Comparison of ENCODE assay signal across 8 cellular contexts in the genomic region with DNA sequence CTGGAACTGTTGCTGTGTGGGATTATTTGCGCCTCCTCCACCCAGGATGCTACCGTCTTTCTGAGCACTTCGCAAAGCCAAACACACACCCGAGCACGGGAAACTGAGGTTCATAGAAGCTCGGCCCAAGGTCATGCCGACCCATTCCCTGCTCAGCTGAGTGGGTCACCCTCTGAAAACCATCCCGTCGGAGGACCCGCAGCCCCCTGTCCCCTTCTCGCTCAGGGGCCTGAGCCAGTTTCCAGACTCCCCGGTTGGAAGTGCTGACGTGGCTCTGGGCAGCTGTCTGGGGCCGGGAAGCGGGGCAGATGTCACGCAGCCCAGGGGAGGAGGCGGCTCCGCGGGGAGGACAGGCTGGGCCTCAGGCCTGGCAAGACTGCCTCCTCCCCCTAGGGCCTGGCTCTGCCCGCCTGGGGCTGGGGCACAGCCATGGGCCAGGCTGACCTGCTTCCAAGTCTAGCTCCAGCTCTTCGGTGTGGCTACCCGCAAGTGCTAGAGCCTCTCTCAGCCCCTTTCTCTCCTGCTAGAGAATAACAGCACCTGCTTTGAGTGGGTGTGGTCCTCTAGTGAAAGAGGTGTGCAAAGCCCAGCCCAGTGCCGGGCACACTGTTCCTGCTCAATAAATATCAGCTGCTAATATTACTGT. TPM values are rescaled to one million over a fixed set of nuclear protein-coding genes. Genes with fewer than 3 reads are reported as not detected.
DNase-seq lines count a peak whose midpoint lies in the region; ATAC-seq, FAIRE-seq and TF ChIP-seq lines count a peak whose summit lies in the region.

No MANE protein-coding gene starts in this region.

- TF ChIP-seq EP300 in ovary (IDR thresholded peaks at IDR 0.05) = no peak

- peaks cover 34% of the 10 kb centered on the region for H3K4me1 Mint-ChIP-seq in activated naive CD8-positive, alpha-beta T cell treated with anti-CD3 and anti-CD28 coated beads, Interleukin-2, amount 10 ng/mL, durations not matched to agents 7 days and 5 days

- peaks cover 15 to 55% (median 38%) of the 10 kb centered on the region in 12 donors for H3K4me1 ChIP-seq in heart left ventricle
- H3K4me1 ChIP-seq in ovary (ENCODE audit: insufficient read depth) = peaks cover 8% of the 10 kb centered on the region

- no peak overlapping the region for H3K4me3 Mint-ChIP-seq in activated naive CD8-positive, alpha-beta T cell treated with anti-CD3 and anti-CD28 coated beads, Interleukin-2, amount 10 ng/mL, durations not matched to agents 7 days and 5 days

- intact Hi-C loops in heart left ventricle (cut with DNase I) = loop anchor here in 5 of 10 donors (1.0 to 10.0 kb wide), 6 partner anchors 10 to 517 kb away; partner anchors contain the start of gene CXXC5 (in 1 of the 5)
- intact Hi-C loops in ovary (cut with DNase I) = loop anchor here in 3 of 4 donors (5.0 to 10.0 kb wide), 4 partner anchors 47 to 216 kb away; no protein-coding TSS in a partner anchor

- 0 to 4% (median 2%) methylated on average over 4 to 23 of the region's 23 CpGs for WGBS in heart left ventricle, 4 donors
- WGBS in ovary, 3 donors = 4 to 7% (median 6%) methylated on average over 21 to 23 of the region's 23 CpGs

- H3K27me3 ChIP-seq in heart left ventricle (no peaks in the 10 kb centered on the region), ovary (no peaks in the 10 kb centered on the region)

- H3K4me3 ChIP-seq in NB4 (ENCODE audit: low read depth, low read length) (no peak overlapping the region), heart left ventricle (peak overlapping the region; percentile 8 to 72 (median 59)), ovary (peak overlapping the region; percentile 47)

- H3K36me3 ChIP-seq in heart left ventricle (no peaks in the 10 kb centered on the region), ovary (no peaks in the 10 kb centered on the region)

- no peaks in the 10 kb centered on the region for H3K9me3 Mint-ChIP-seq in activated naive CD8-positive, alpha-beta T cell treated with anti-CD3 and anti-CD28 coated beads, Interleukin-2, amount 10 ng/mL, durations not matched to agents 7 days and 5 days

- TF ChIP-seq POLR2A in GM10847 (IDR thresholded peaks at IDR 0.05; ENCODE audit: extremely low read depth, insufficient read length) (peak; percentile 24), NB4 (IDR thresholded peaks at IDR 0.05; ENCODE audit: extremely low read depth, insufficient read length) (no peak), heart left ventricle (IDR thresholded peaks at IDR 0.05) (peak in 1 of 2 donors; percentile 15), ovary (IDR thresholded peaks at IDR 0.05) (no peak)

- H3K27ac ChIP-seq in heart left ventricle = peak overlapping the region; percentile 80 to 97 (median 91)
- peak overlapping the region in 1 of 2 donors; percentile 43 for H3K27ac ChIP-seq in ovary

- POLR2A ChIA-PET in activated naive CD8-positive, alpha-beta T cell treated with anti-CD3 and anti-CD28 coated beads, Interleukin-2, amount 10 ng/mL, durations not matched to agents 7 days and 5 days (lab: Charles Lee) = interaction anchor here (0.9 to 1.7 kb wide), 2 partner anchors 10 to 73 kb away, joined by 5 to 8 read pairs; partner anchors contain the start of gene CXXC5

- DNase-seq in AG20443 (ENCODE audit: low spot score) (peak; percentile 92), NB4 (ENCODE audit: low read depth) (peak; percentile 38), heart left ventricle (peak; percentile 84 to 93 (median 92)), ovary (peak; percentile 62 to 77 (median 74)), HTR-8/SVneo (ENCODE audit: insufficient read length, low spot score) (no peak)
- peak; percentile 33 for DNase-seq in activated naive CD8-positive, alpha-beta T cell treated with anti-CD3 and anti-CD28 coated beads, Interleukin-2, amount 10 ng/mL, durations not matched to agents 7 days and 5 days

- H3K9me3 ChIP-seq in heart left ventricle (no peaks in the 10 kb centered on the region), ovary (no peaks in the 10 kb centered on the region)

- peaks cover 7% of the 10 kb centered on the region for H3K36me3 Mint-ChIP-seq in activated naive CD8-positive, alpha-beta T cell treated with anti-CD3 and anti-CD28 coated beads, Interleukin-2, amount 10 ng/mL, durations not matched to agents 7 days and 5 days

- ATAC-seq in activated naive CD8-positive, alpha-beta T cell treated with anti-CD3 and anti-CD28 coated beads, Interleukin-2, amount 10 ng/mL, durations not matched to agents 7 days and 5 days (ENCODE audit: low read depth) = no peak
- ATAC-seq in heart left ventricle (peak; percentile 76 to 83 (median 80)), GM18520 (IDR thresholded peaks at IDR 0.05; ENCODE audit: unreplicated experiment) (no peak)

- H3K27me3 Mint-ChIP-seq in activated naive CD8-positive, alpha-beta T cell treated with anti-CD3 and anti-CD28 coated beads, Interleukin-2, amount 10 ng/mL, durations not matched to agents 7 days and 5 days = no peaks in the 10 kb centered on the region

- FAIRE-seq in HTR-8/SVneo (lab: Jason Lieb, UNC) = no peak

- no peak overlapping the region for H3K27ac Mint-ChIP-seq in activated naive CD8-positive, alpha-beta T cell treated with anti-CD3 and anti-CD28 coated beads, Interleukin-2, amount 10 ng/mL, durations not matched to agents 7 days and 5 days

- no peak for TF ChIP-seq CTCF in NB4 (IDR thresholded peaks at IDR 0.05; ENCODE audit: low read depth, low read length)
- TF ChIP-seq CTCF in heart left ventricle (IDR thresholded peaks at IDR 0.05) = no peak
- no peak for TF ChIP-seq CTCF in ovary (IDR thresholded peaks at IDR 0.05)

RNA-seq across cellular contexts. Expression of gene CXXC5, which starts 9.9 kb away (rescaled TPM):
- total RNA-seq in activated naive CD8-positive, alpha-beta T cell treated with anti-CD3 and anti-CD28 coated beads, Interleukin-2, amount 10 ng/mL, durations not matched to agents 7 days and 5 days = 1 to 10 TPM; 3.5 to 4.6 TPM
- total RNA-seq in heart left ventricle (10 to 100 TPM; 29.8 to 74.6 (median 36.3) TPM), ovary (10 to 100 TPM in 2 of 7 donors, 1 to 10 TPM in 5; 4.4 to 35.7 (median 8.7) TPM)
- polyA plus RNA-seq in heart left ventricle (10 to 100 TPM; 32.8 to 44.5 TPM), ovary (10 to 100 TPM in 1 of 2 donors, 1 to 10 TPM in 1; 7.0 to 28.2 TPM)

Comparison
In these comparisons a context has a peak if more than half of its experiments do, and no peak if none do; other contexts are left out.
1. ATAC-seq: peak in heart left ventricle (4 of 4); none in activated naive CD8-positive, alpha-beta T cell treated with anti-CD3 and anti-CD28 coated beads, Interleukin-2, amount 10 ng/mL, durations not matched to agents 7 days and 5 days (single experiment) and GM18520 (single experiment).